ENCODE assay signal across 7 cellular contexts in genomic region chr19:41859213-41859617, GRCh38. TPM values are rescaled to one million over a fixed set of nuclear protein-coding genes. Genes with fewer than 3 reads are reported as not detected.
DNase-seq lines count a peak whose midpoint lies in the region; ATAC-seq and TF ChIP-seq lines count a peak whose summit lies in the region.

No MANE protein-coding gene starts in this region.

- peak overlapping the region; percentile 16 for H3K4me3 ChIP-seq in HEK293 (ENCODE audit: low read depth, low read length)
- H3K4me3 ChIP-seq in iPS-20b (ENCODE audit: low read length) = peak overlapping the region; percentile 59

- DNase-seq in activated CD8-positive, alpha-beta T cell treated with anti-CD3 and anti-CD28 coated beads for 36 hours = no peak
- DNase-seq in stimulated activated naive CD8-positive, alpha-beta T cell treated with anti-CD3 and anti-CD28 coated beads, Interleukin-15, amount 100 ng/mL, for 72 hours = no peak
- no peak for DNase-seq in ureter (ENCODE audit: low spot score)
- DNase-seq in UCSD-AML1 (lab: John Stamatoyannopoulos, UW; ENCODE audit: unreplicated experiment) = no peak

- H3K27ac Mint-ChIP-seq in activated CD8-positive, alpha-beta T cell treated with anti-CD3 and anti-CD28 coated beads for 36 hours = peak overlapping the region; percentile 96
- peak overlapping the region in 1 of 2 donors; percentile 57 for H3K27ac Mint-ChIP-seq in stimulated activated naive CD8-positive, alpha-beta T cell treated with anti-CD3 and anti-CD28 coated beads, Interleukin-15, amount 100 ng/mL, for 72 hours

- H3K4me1 Mint-ChIP-seq in activated CD8-positive, alpha-beta T cell treated with anti-CD3 and anti-CD28 coated beads for 36 hours (ENCODE audit: low read depth) = peaks cover 33% of the 10 kb centered on the region
- H3K4me1 Mint-ChIP-seq in stimulated activated naive CD8-positive, alpha-beta T cell treated with anti-CD3 and anti-CD28 coated beads, Interleukin-15, amount 100 ng/mL, for 72 hours = peaks cover 36% of the 10 kb centered on the region

- peak overlapping the region; percentile 83 for H3K4me3 Mint-ChIP-seq in activated CD8-positive, alpha-beta T cell treated with anti-CD3 and anti-CD28 coated beads for 36 hours
- peak overlapping the region; percentile 86 to 90 for H3K4me3 Mint-ChIP-seq in stimulated activated naive CD8-positive, alpha-beta T cell treated with anti-CD3 and anti-CD28 coated beads, Interleukin-15, amount 100 ng/mL, for 72 hours

- no peaks in the 10 kb centered on the region for H3K9me3 Mint-ChIP-seq in activated CD8-positive, alpha-beta T cell treated with anti-CD3 and anti-CD28 coated beads for 36 hours
- no peaks in the 10 kb centered on the region for H3K9me3 Mint-ChIP-seq in stimulated activated naive CD8-positive, alpha-beta T cell treated with anti-CD3 and anti-CD28 coated beads, Interleukin-15, amount 100 ng/mL, for 72 hours

- H3K9me3 ChIP-seq in HEK293 (ENCODE audit: control insufficient read depth, insufficient read depth, low read depth, low read length) (no peaks in the 10 kb centered on the region), iPS-20b (ENCODE audit: insufficient read depth, low read depth, low read length) (no peaks in the 10 kb centered on the region)

- peaks cover 7% of the 10 kb centered on the region; the same call in 1 of the 2 replicates for H3K27me3 ChIP-seq in iPS-20b (ENCODE audit: insufficient read depth, low read length)

- POLR2A ChIA-PET in HEK293 (lab: Yijun Ruan, JAX) = interaction anchor here (0.6 to 3.9 kb wide), 25 partner anchors 9 to 538 kb away, joined by 3 to 118 read pairs (median 6); partner anchors contain the start of genes ARHGEF1, B9D2, DEDD2 and DMAC2
- POLR2A ChIA-PET in activated CD8-positive, alpha-beta T cell treated with anti-CD3 and anti-CD28 coated beads for 36 hours (lab: Charles Lee) = interaction anchor here (0.7 to 7.5 kb wide), 20 partner anchors 8 to 383 kb away, joined by 3 to 169 read pairs (median 8); partner anchors contain the start of genes ARHGEF1, CD79A, ERFL and RABAC1

- H3K27ac ChIP-seq in HEK293 (ENCODE audit: extremely low read depth, low read depth, low read length) (peak overlapping the region; percentile 100), iPS-20b (ENCODE audit: low read length) (peak overlapping the region; percentile 57)

- H3K36me3 ChIP-seq in HEK293 (ENCODE audit: control insufficient read depth in 2 of 2, insufficient read depth in 1 of 2, low read length in 2 of 2) = peaks cover 35 to 39% of the 10 kb centered on the region in 2 experiments
- peaks cover 38% of the 10 kb centered on the region for H3K36me3 ChIP-seq in iPS-20b (ENCODE audit: insufficient read depth, low read depth, low read length)

- ATAC-seq in activated CD8-positive, alpha-beta T cell treated with anti-CD3 and anti-CD28 coated beads for 36 hours = no peak
- ATAC-seq in stimulated activated naive CD8-positive, alpha-beta T cell treated with anti-CD3 and anti-CD28 coated beads, Interleukin-15, amount 100 ng/mL, for 72 hours = no peak
- ATAC-seq in GM21723 (IDR thresholded peaks at IDR 0.05; ENCODE audit: unreplicated experiment) = no peak

- peak overlapping the region; percentile 71; the same call in 1 of the 2 replicates for H3K9ac ChIP-seq in iPS-20b (ENCODE audit: low read depth, low read length)

- H3K4me1 ChIP-seq in HEK293 (ENCODE audit: control insufficient read depth, insufficient read depth, low read length) = peaks cover 27% of the 10 kb centered on the region
- H3K4me1 ChIP-seq in iPS-20b (ENCODE audit: insufficient read depth, low read length) = peaks cover 30% of the 10 kb centered on the region

- H3K27me3 Mint-ChIP-seq in activated CD8-positive, alpha-beta T cell treated with anti-CD3 and anti-CD28 coated beads for 36 hours = no peaks in the 10 kb centered on the region
- H3K27me3 Mint-ChIP-seq in stimulated activated naive CD8-positive, alpha-beta T cell treated with anti-CD3 and anti-CD28 coated beads, Interleukin-15, amount 100 ng/mL, for 72 hours = no peaks in the 10 kb centered on the region

- peaks cover 36% of the 10 kb centered on the region for H3K36me3 Mint-ChIP-seq in activated CD8-positive, alpha-beta T cell treated with anti-CD3 and anti-CD28 coated beads for 36 hours (ENCODE audit: low read depth)

- CTCF ChIA-PET in HEK293 (lab: Yijun Ruan, JAX) = interaction anchor here (0.6 to 4.3 kb wide), 20 partner anchors 8 to 1401 kb away, joined by 3 to 34 read pairs (median 5); no protein-coding TSS in a partner anchor
- CTCF ChIA-PET in activated CD8-positive, alpha-beta T cell treated with anti-CD3 and anti-CD28 coated beads for 36 hours (lab: Charles Lee) = interaction anchor here (0.6 to 4.2 kb wide), 13 partner anchors 8 to 262 kb away, joined by 3 to 48 read pairs (median 5); partner anchors contain the start of gene RABAC1

- no peak for TF ChIP-seq CTCF in HEK293 (tag by site-specific recombination; IDR thresholded peaks at IDR 0.05)
- TF ChIP-seq CTCF in activated CD8-positive, alpha-beta T cell treated with anti-CD3 and anti-CD28 coated beads for 36 hours (IDR thresholded peaks at IDR 0.05) = no peak

- intact Hi-C loops in activated CD8-positive, alpha-beta T cell treated with anti-CD3 and anti-CD28 coated beads for 36 hours (cut with micrococcal nuclease) = no loop called here

TF ChIP-seq in HEK293, 187 proteins besides CTCF, POLR2A, EP300 and RAD21:
- TF ChIP-seq PRDM4 (tag by site-specific recombination; IDR thresholded peaks at IDR 0.05) (no peak), ZBTB8A (tag by site-specific recombination; IDR thresholded peaks at IDR 0.05) (no peak), SCRT2 (tag by site-specific recombination; IDR thresholded peaks at IDR 0.05) (peak; percentile 61), ZNF664 (tag by site-specific recombination; IDR thresholded peaks at IDR 0.05) (peak; percentile 47; the same call in 1 of the 2 replicates), ZNF549 (tag by site-specific recombination; IDR thresholded peaks at IDR 0.05) (no peak), SP7 (tag by site-specific recombination; IDR thresholded peaks at IDR 0.05) (no peak), ZNF239 (tag by site-specific recombination; IDR thresholded peaks at IDR 0.05) (no peak), ZNF335 (tag by site-specific recombination; conservative IDR thresholded peaks at IDR 0.05) (peak; percentile 95), ZNF362 (tag by site-specific recombination; IDR thresholded peaks at IDR 0.05) (peak; percentile 86), ZNF654 (tag by site-specific recombination; IDR thresholded peaks at IDR 0.05; ENCODE audit: low read depth) (peak; percentile 27; the same call in 1 of the 2 replicates), ZNF785 (tag by site-specific recombination; IDR thresholded peaks at IDR 0.05) (no peak)

RNA-seq across cellular contexts. Expression of gene RPS19, which starts 0.8 kb away (rescaled TPM):
- total RNA-seq in activated CD8-positive, alpha-beta T cell treated with anti-CD3 and anti-CD28 coated beads for 36 hours = 1,000 to 10,000 TPM; 3,454 to 3,479 TPM
- 1,844 TPM for total RNA-seq in ureter

RNA-seq across cellular contexts. Expression of gene DMRTC2, which starts 14.4 kb away (rescaled TPM):
- not detected for total RNA-seq in activated CD8-positive, alpha-beta T cell treated with anti-CD3 and anti-CD28 coated beads for 36 hours
- total RNA-seq in ureter = not detected

RNA-seq across cellular contexts. Expression of gene LYPD4, which starts 14.7 kb away (rescaled TPM):
- total RNA-seq in activated CD8-positive, alpha-beta T cell treated with anti-CD3 and anti-CD28 coated beads for 36 hours = not detected
- total RNA-seq in ureter = not detected

RNA-seq across cellular contexts. Expression of gene CD79A, which starts 17.9 kb away (rescaled TPM):
- 10 to 100 TPM; 19.3 to 21.0 TPM for total RNA-seq in activated CD8-positive, alpha-beta T cell treated with anti-CD3 and anti-CD28 coated beads for 36 hours
- total RNA-seq in ureter = 3.7 TPM

RNA-seq across cellular contexts. Expression of gene ARHGEF1, which starts 23.8 kb away (rescaled TPM):
- total RNA-seq in activated CD8-positive, alpha-beta T cell treated with anti-CD3 and anti-CD28 coated beads for 36 hours = 100 to 1,000 TPM; 307 to 308 TPM
- total RNA-seq in ureter = 120 TPM
